25 cellular contexts compared by ENCODE assay signal in the genomic region with DNA sequence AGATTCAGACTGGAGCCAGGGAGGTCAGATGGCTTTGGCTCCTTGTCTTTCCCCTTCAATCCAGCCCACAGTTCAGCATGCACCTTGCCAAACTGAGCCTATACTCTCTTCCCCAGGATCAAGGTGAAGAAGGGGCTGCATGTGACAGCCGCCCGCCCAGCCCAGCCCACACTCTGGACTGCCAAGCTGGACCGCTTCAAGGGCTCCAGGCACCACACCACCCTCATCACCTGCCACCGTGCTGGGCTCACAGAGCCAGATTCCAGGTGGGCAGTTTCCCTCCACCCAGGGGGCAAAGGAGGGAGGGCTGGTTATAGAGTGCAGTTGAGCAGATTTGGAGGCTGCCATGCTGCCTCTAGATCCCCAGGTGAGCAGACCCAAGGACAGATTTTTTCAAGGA. TPM values are rescaled to one million over a fixed set of nuclear protein-coding genes. Genes with fewer than 3 reads are reported as not detected.
"Had no signal": no experiment of that assay in that cellular context is flagged by ENCODE, and none has a peak within 500 bp of the region (broad histone marks: within the 10 kb centered on the region; RNA-seq: fewer than 3 reads in every experiment).

No MANE protein-coding gene starts in this region.

- H3K27ac ChIP-seq: KMS-11, RWPE1, SJSA1, SK-N-MC had no signal

- H3K4me2 ChIP-seq: KMS-11 had no signal

- H3K9me3 ChIP-seq: SJSA1 had no signal

- H3K4me3 ChIP-seq: K562, SJSA1, SK-N-MC had no signal

- H3K9ac ChIP-seq: KMS-11 had no signal

- H3K27me3 ChIP-seq: SJSA1 had no signal

- ATAC-seq: K562 had no signal

- DNase-seq: IMR-90, Kasumi-1, MV-4-11, NCI-H1048, NCI-H1105, NCI-H1417 treated with DMSO at 0.1 percent for 48 hours, NCI-H146, NCI-H1694 treated with DMSO at 0.1 percent for 48 hours, NCI-H1930, NCI-H2081 treated with DMSO at 0.1 percent for 48 hours, NCI-H2171, NCI-H226, NCI-H446, NCI-H510A, NCI-H524 treated with DMSO at 0.1 percent for 48 hours, NCI-H69, NCI-H774, SIG-M5 had no signal

RNA-seq across cellular contexts. Expression of a gene that starts 41.1 kb away (rescaled TPM):
- total RNA-seq: HepG2, HT1080, IMR-90 had no signal
- polyA plus RNA-seq: HepG2, IMR-90, K562 had no signal
